ENCODE assay signal across 15 cellular contexts in genomic region chr16:55499281-55499680, GRCh38. TPM values are rescaled to one million over a fixed set of nuclear protein-coding genes. Genes with fewer than 3 reads are reported as not detected.
DNase-seq lines count a peak whose midpoint lies in the region; ATAC-seq and TF ChIP-seq lines count a peak whose summit lies in the region.
"Had no signal": no experiment of that assay in that cellular context is flagged by ENCODE, and none has a peak within 500 bp of the region (broad histone marks: within the 10 kb centered on the region; RNA-seq: fewer than 3 reads in every experiment).

No MANE protein-coding gene starts in this region.

- H3K9me3 ChIP-seq in PC-9 (ENCODE audit: insufficient read depth, low read depth): no peaks in the 10 kb centered on the region
- H3K9me3 ChIP-seq in neural progenitor cell (ENCODE audit: low read depth): no peaks in the 10 kb centered on the region
- H3K9me3 ChIP-seq in gastroesophageal sphincter: no peaks in the 10 kb centered on the region
- H3K9me3 ChIP-seq in CD8-positive, alpha-beta memory T cell (ENCODE audit: low read length): no peaks in the 10 kb centered on the region
- H3K9me3 ChIP-seq: testis had no signal

- TF ChIP-seq CTCF in PC-9 (conservative IDR thresholded peaks at IDR 0.05): no peak
- no peak for TF ChIP-seq CTCF in neural progenitor cell (IDR thresholded peaks at IDR 0.05)
- no peak for TF ChIP-seq CTCF in gastroesophageal sphincter (IDR thresholded peaks at IDR 0.05)

- H3K4me3 Mint-ChIP-seq in neural progenitor cell: no peak overlapping the region
- no peak overlapping the region for H3K4me3 Mint-ChIP-seq in CD8-positive, alpha-beta memory T cell

- H3K36me3 ChIP-seq in PC-9 (ENCODE audit: low read depth) (no peaks in the 10 kb centered on the region), neural progenitor cell (no peaks in the 10 kb centered on the region), gastroesophageal sphincter (peaks cover 0 to 26% of the 10 kb centered on the region in 2 donors)
- H3K36me3 ChIP-seq in CD8-positive, alpha-beta memory T cell (ENCODE audit: insufficient read depth, low read length): no peaks in the 10 kb centered on the region

- peak overlapping the region; percentile 69 for H3K27ac ChIP-seq in PC-9
- H3K27ac ChIP-seq in neural progenitor cell: no peak overlapping the region
- no peak overlapping the region for H3K27ac ChIP-seq in gastroesophageal sphincter
- no peak overlapping the region for H3K27ac ChIP-seq in CD8-positive, alpha-beta memory T cell (ENCODE audit: low read depth, low read length)
- H3K27ac ChIP-seq: testis had no signal

- ATAC-seq in gastroesophageal sphincter: no peak
- no peak for ATAC-seq in HG02973 (IDR thresholded peaks at IDR 0.05; ENCODE audit: unreplicated experiment)

- no peak for TF ChIP-seq POLR2A in gastroesophageal sphincter (IDR thresholded peaks at IDR 0.05)

- no peak overlapping the region for H3K4me3 ChIP-seq in PC-9
- no peak overlapping the region for H3K4me3 ChIP-seq in neural progenitor cell
- no peak overlapping the region for H3K4me3 ChIP-seq in gastroesophageal sphincter
- no peak overlapping the region for H3K4me3 ChIP-seq in CD8-positive, alpha-beta memory T cell (ENCODE audit: low read length)
- H3K4me3 ChIP-seq: SK-N-MC, testis had no signal

- H3K27ac Mint-ChIP-seq in neural progenitor cell: peak overlapping the region; percentile 81
- no peak overlapping the region for H3K27ac Mint-ChIP-seq in CD8-positive, alpha-beta memory T cell

- POLR2A ChIA-PET in PC-9 (lab: Charles Lee; ENCODE audit: unreplicated experiment): interaction anchor here (0.6 kb wide), 3 partner anchors 19 to 1705 kb away, joined by 3 to 6 read pairs (median 6); no protein-coding TSS in a partner anchor
- POLR2A ChIA-PET in CD8-positive, alpha-beta memory T cell (lab: Charles Lee): no interaction called here

- H3K4me1 ChIP-seq in PC-9 (replicated peaks; ENCODE audit: insufficient read depth) (peaks cover 57% of the 10 kb centered on the region), neural progenitor cell (peaks cover 10% of the 10 kb centered on the region), gastroesophageal sphincter (peaks cover 0 to 90% (median 30%) of the 10 kb centered on the region in 3 donors)
- H3K4me1 ChIP-seq in CD8-positive, alpha-beta memory T cell (ENCODE audit: insufficient read depth, low read length): no peaks in the 10 kb centered on the region

- peaks cover 47% of the 10 kb centered on the region for H3F3A ChIP-seq in PC-9 (ENCODE audit: insufficient read depth, low read depth)
- H3F3A ChIP-seq in neural progenitor cell (ENCODE audit: low read depth): peaks cover 6% of the 10 kb centered on the region

- BruUV-seq in PC-9 (replicated peaks; lab: Mats Ljungman, UMichigan): TSS peak; percentile 48

- H3K4me1 Mint-ChIP-seq in neural progenitor cell: peaks cover 56% of the 10 kb centered on the region
- H3K4me1 Mint-ChIP-seq in CD8-positive, alpha-beta memory T cell: peaks cover 0 to 4% (median 0%) of the 10 kb centered on the region in 3 donors

- no peaks in the 10 kb centered on the region for H3K9me3 Mint-ChIP-seq in neural progenitor cell
- H3K9me3 Mint-ChIP-seq in CD8-positive, alpha-beta memory T cell: no peaks in the 10 kb centered on the region
- H3K9me3 Mint-ChIP-seq: neural crest cell had no signal

- H2AFZ ChIP-seq in PC-9 (no peak overlapping the region), neural progenitor cell (replicated peaks) (no peak overlapping the region)

- no peaks in the 10 kb centered on the region for H4K20me1 ChIP-seq in PC-9 (ENCODE audit: insufficient read depth)
- H4K20me1 ChIP-seq in neural progenitor cell (ENCODE audit: low read depth): no peaks in the 10 kb centered on the region

- CTCF ChIA-PET in PC-9 (lab: Charles Lee): no interaction called here
- CTCF ChIA-PET in CD8-positive, alpha-beta memory T cell (lab: Charles Lee): no interaction called here

- DNase-seq in 8988T (peak; percentile 1), PC-9 (no peak), dermis blood vessel endothelial cell (peak; percentile 10), neural progenitor cell (ENCODE audit: low spot score) (no peak)
- no peak for DNase-seq in stimulated activated CD4-positive, alpha-beta T cell treated with anti-CD3 and anti-CD28 coated beads, Interleukin-4, amount 100 ng/mL, for 1 hour
- DNase-seq in CD8-positive, alpha-beta memory T cell: no peak
- DNase-seq: MM.1S, NCI-H1930, NCI-H510A treated with DMSO at 0.1 percent for 48 hours, right cardiac atrium, testis had no signal

- H3K27me3 ChIP-seq in PC-9 (ENCODE audit: insufficient read depth, low read depth) (no peaks in the 10 kb centered on the region), neural progenitor cell (no peaks in the 10 kb centered on the region), gastroesophageal sphincter (no peaks in the 10 kb centered on the region)
- H3K27me3 ChIP-seq in CD8-positive, alpha-beta memory T cell (ENCODE audit: insufficient read depth, low read length, poor library complexity, severe bottlenecking): no peaks in the 10 kb centered on the region
- H3K27me3 ChIP-seq: testis had no signal

- H3K79me2 ChIP-seq in PC-9 (ENCODE audit: low read depth): no peaks in the 10 kb centered on the region
- no peaks in the 10 kb centered on the region for H3K79me2 ChIP-seq in neural progenitor cell (ENCODE audit: low read depth)

- H3K9ac ChIP-seq in neural progenitor cell: no peak overlapping the region

- no peak for TF ChIP-seq EP300 in gastroesophageal sphincter (IDR thresholded peaks at IDR 0.05)

- peaks cover 9% of the 10 kb centered on the region for H3K36me3 Mint-ChIP-seq in neural progenitor cell
- H3K36me3 Mint-ChIP-seq in CD8-positive, alpha-beta memory T cell: no peaks in the 10 kb centered on the region

- WGBS in gastroesophageal sphincter (ENCODE audit: low coverage in 1 of 2), 2 donors: 77% methylated on average over 3 of the region's 3 CpGs; no CpG with 5 or more reads in 1 of the 2 donors

- H3K4me2 ChIP-seq in PC-9 (peak overlapping the region; percentile 63), neural progenitor cell (no peak overlapping the region)

- intact Hi-C loops in PC-9 (cut with micrococcal nuclease; ENCODE audit: unreplicated experiment): no loop called here

- no peaks in the 10 kb centered on the region for H3K9me2 ChIP-seq in PC-9 (ENCODE audit: insufficient read depth)

- H3K27me3 Mint-ChIP-seq in neural progenitor cell (ENCODE audit: insufficient read depth, low read depth): no peaks in the 10 kb centered on the region
- peaks cover 9 to 18% of the 10 kb centered on the region in 2 donors for H3K27me3 Mint-ChIP-seq in CD8-positive, alpha-beta memory T cell

RNA-seq across cellular contexts. Expression of gene LPCAT2, which starts 9.6 kb away (rescaled TPM):
- total RNA-seq in PC-9 (2021): 87.7 and 92.6 TPM in 2 replicates
- 23.9 and 37.6 TPM in 2 replicates for total RNA-seq in dermis blood vessel endothelial cell
- 7.2 and 14.2 TPM in 2 replicates for total RNA-seq in neural progenitor cell (ENCODE audit: low replicate concordance)
- 10 to 100 TPM in 3 of 4 donors, 1 to 10 TPM in 1; 8.0 to 27.1 (median 18.0) TPM for total RNA-seq in gastroesophageal sphincter
- total RNA-seq in CD8-positive, alpha-beta memory T cell: 1 to 10 TPM in 1 of 2 experiments, under 1 TPM in 1; 0.33 to 1.2 TPM
- polyA plus RNA-seq in CD8-positive, alpha-beta memory T cell: 0.29 TPM

RNA-seq across cellular contexts. Expression of gene MMP2, which starts 20.3 kb away (rescaled TPM):
- 0.50 and 1.6 TPM in 2 replicates for total RNA-seq in PC-9 (2021)
- 16.7 and 20.5 TPM in 2 replicates for total RNA-seq in dermis blood vessel endothelial cell
- 18.3 and 23.1 TPM in 2 replicates for total RNA-seq in neural progenitor cell (ENCODE audit: low replicate concordance)
- total RNA-seq in gastroesophageal sphincter: 100 to 1,000 TPM; 155 to 309 (median 265) TPM
- total RNA-seq in CD8-positive, alpha-beta memory T cell: not detected
- not detected for polyA plus RNA-seq in CD8-positive, alpha-beta memory T cell

Comparison
In these comparisons a context has a peak if more than half of its experiments do, and no peak if none do; other contexts are left out.
1. DNase-seq: peak in 8988T (single experiment) and dermis blood vessel endothelial cell (single experiment); none in PC-9 (0 of 2), neural progenitor cell (single experiment), stimulated activated CD4-positive, alpha-beta T cell treated with anti-CD3 and anti-CD28 coated beads, Interleukin-4, amount 100 ng/mL, for 1 hour (single experiment) and CD8-positive, alpha-beta memory T cell (0 of 5).